Comparison of ENCODE assay signal across 1 cellular context in genomic region chr1:66981679-66982078, GRCh38.
TF ChIP-seq lines count a peak whose summit lies in the region.

No MANE protein-coding gene starts in this region.

TF ChIP-seq in WTC11, 78 proteins besides CTCF, POLR2A, EP300 and RAD21 (continued from another document):
- no peak for TF ChIP-seq AFF4 (CRISPR knock-in tag; IDR thresholded peaks at IDR 0.05; ENCODE audit: borderline replicate concordance)
